20 cellular contexts compared by ENCODE assay signal in the genomic region with DNA sequence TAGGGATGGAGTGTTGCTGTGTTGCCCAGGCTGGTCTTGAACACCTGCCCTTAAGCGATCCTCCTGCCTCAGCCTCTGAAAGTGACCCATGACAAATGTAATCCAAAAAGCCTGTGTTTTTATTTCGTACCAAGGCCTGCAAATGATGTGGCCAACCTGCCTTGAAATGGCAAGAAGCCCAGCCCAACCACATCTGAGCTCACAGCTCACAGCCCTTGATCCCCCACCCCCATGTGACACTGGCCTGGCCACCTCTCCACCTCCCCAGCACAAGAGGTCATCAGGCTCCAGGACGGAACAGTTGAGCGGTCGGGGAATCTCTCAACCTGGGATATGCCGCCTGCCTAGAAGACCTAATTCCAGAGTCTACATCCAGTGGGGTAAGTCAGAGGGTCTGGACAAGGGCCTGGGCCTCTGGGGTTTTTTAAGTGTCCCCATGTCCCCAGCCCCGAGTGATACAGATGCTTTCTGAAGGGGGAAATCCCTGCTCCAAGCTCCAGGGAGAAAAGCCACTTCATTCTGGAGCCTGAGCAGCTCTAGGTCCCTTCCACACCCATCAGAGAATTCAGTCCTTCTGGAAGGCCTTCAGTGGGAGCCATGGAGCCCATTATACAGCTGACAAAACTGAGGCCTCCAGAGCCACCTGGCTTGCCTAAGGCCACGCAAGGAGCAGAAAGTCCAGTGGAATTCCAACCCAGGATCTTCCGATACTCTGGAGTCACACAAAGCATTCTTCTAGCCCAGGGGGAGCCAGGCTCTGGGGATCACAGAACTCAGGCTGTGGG.
"Had no signal": no experiment of that assay in that cellular context is flagged by ENCODE, and none has a peak within 500 bp of the region (broad histone marks: within the 10 kb centered on the region; RNA-seq: fewer than 3 reads in every experiment).

No MANE protein-coding gene starts in this region.

- H3K36me3 ChIP-seq: ascending aorta, gastrocnemius medialis, heart left ventricle, left lung, neutrophil, suprapubic skin, upper lobe of left lung had no signal

- H3K27ac Mint-ChIP-seq: activated naive CD4-positive, alpha-beta T cell treated with anti-CD3 and anti-CD28 coated beads, Interleukin-2, amount 10 ng/mL, durations not matched to agents 7 days and 5 days; activated T-helper 17 cell treated with anti-CD3 and anti-CD28 coated beads, Interleukin-2, amount 50 U/mL, for 72 hours; effector memory CD8-positive, alpha-beta T cell; naive B cell; stimulated activated naive CD8-positive, alpha-beta T cell treated with anti-CD3 and anti-CD28 coated beads, Interleukin-15, Interleukin-2, amounts not matched to agents 100 ng/mL and 50 ng/mL, for 24 hours had no signal

- H3K4me3 ChIP-seq: ascending aorta, gastrocnemius medialis, heart left ventricle, left lung, smooth muscle cell, suprapubic skin, upper lobe of left lung had no signal

- H3K36me3 Mint-ChIP-seq: activated naive CD4-positive, alpha-beta T cell treated with anti-CD3 and anti-CD28 coated beads, Interleukin-2, amount 10 ng/mL, durations not matched to agents 7 days and 5 days; naive B cell had no signal

- H3K4me1 ChIP-seq: parathyroid adenoma had no signal

- H3K9me3 ChIP-seq: ascending aorta, gastrocnemius medialis, heart left ventricle, left lung, neutrophil, suprapubic skin, upper lobe of left lung had no signal

- H3K27me3 ChIP-seq: ascending aorta, gastrocnemius medialis, heart left ventricle, left lung, neutrophil, suprapubic skin, upper lobe of left lung had no signal

- H3K4me2 ChIP-seq: smooth muscle cell had no signal

- H3K9me3 Mint-ChIP-seq: activated T-helper 17 cell treated with anti-CD3 and anti-CD28 coated beads, Interleukin-2, amount 50 U/mL, for 72 hours; effector memory CD8-positive, alpha-beta T cell; stimulated activated naive CD8-positive, alpha-beta T cell treated with anti-CD3 and anti-CD28 coated beads, Interleukin-15, Interleukin-2, amounts not matched to agents 100 ng/mL and 50 ng/mL, for 24 hours had no signal

- DNase-seq: activated CD4-positive, CD25-positive, alpha-beta regulatory T cell treated with anti-CD3 and anti-CD28 coated beads, Interleukin-2, amount 50 U/mL, for 72 hours; activated naive CD4-positive, alpha-beta T cell treated with anti-CD3 and anti-CD28 coated beads, Interleukin-2, amount 10 ng/mL, durations not matched to agents 7 days and 5 days; activated T-cell treated with anti-CD3 and anti-CD28 coated beads for 4 hours; dermis blood vessel endothelial cell; effector memory CD8-positive, alpha-beta T cell; gastrocnemius medialis; heart left ventricle; left lung; mammary epithelial cell; naive B cell; T-helper 9 cell; upper lobe of left lung had no signal

- H3K4me3 Mint-ChIP-seq: activated naive CD4-positive, alpha-beta T cell treated with anti-CD3 and anti-CD28 coated beads, Interleukin-2, amount 10 ng/mL, durations not matched to agents 7 days and 5 days; activated T-helper 17 cell treated with anti-CD3 and anti-CD28 coated beads, Interleukin-2, amount 50 U/mL, for 72 hours; effector memory CD8-positive, alpha-beta T cell; naive B cell; stimulated activated naive CD8-positive, alpha-beta T cell treated with anti-CD3 and anti-CD28 coated beads, Interleukin-15, Interleukin-2, amounts not matched to agents 100 ng/mL and 50 ng/mL, for 24 hours had no signal

- H3K27ac ChIP-seq: ascending aorta, epithelial cell of prostate, gastrocnemius medialis, heart left ventricle, left lung, neutrophil, parathyroid adenoma, suprapubic skin, upper lobe of left lung had no signal

- H2AFZ ChIP-seq: parathyroid adenoma had no signal

- H3K4me1 Mint-ChIP-seq: activated naive CD4-positive, alpha-beta T cell treated with anti-CD3 and anti-CD28 coated beads, Interleukin-2, amount 10 ng/mL, durations not matched to agents 7 days and 5 days; activated T-helper 17 cell treated with anti-CD3 and anti-CD28 coated beads, Interleukin-2, amount 50 U/mL, for 72 hours had no signal

- H3K79me2 ChIP-seq: parathyroid adenoma had no signal

- ATAC-seq: activated T-helper 17 cell treated with anti-CD3 and anti-CD28 coated beads, Interleukin-2, amount 50 U/mL, for 72 hours; effector memory CD8-positive, alpha-beta T cell; gastrocnemius medialis; heart left ventricle; left lung had no signal
